ENCODE assay signal across 1 cellular context in genomic region chr7:149325248-149325647, GRCh38.
TF ChIP-seq lines count a peak whose summit lies in the region.

No MANE protein-coding gene starts in this region.

TF ChIP-seq in K562, 482 proteins besides CTCF, POLR2A, EP300 and RAD21 (continued from another document):
- TF ChIP-seq ZBTB5 (IDR thresholded peaks at IDR 0.05), result no peak
- TF ChIP-seq ZNF512 (tag; IDR thresholded peaks at IDR 0.05), result no peak
- TF ChIP-seq, protein P1, sequence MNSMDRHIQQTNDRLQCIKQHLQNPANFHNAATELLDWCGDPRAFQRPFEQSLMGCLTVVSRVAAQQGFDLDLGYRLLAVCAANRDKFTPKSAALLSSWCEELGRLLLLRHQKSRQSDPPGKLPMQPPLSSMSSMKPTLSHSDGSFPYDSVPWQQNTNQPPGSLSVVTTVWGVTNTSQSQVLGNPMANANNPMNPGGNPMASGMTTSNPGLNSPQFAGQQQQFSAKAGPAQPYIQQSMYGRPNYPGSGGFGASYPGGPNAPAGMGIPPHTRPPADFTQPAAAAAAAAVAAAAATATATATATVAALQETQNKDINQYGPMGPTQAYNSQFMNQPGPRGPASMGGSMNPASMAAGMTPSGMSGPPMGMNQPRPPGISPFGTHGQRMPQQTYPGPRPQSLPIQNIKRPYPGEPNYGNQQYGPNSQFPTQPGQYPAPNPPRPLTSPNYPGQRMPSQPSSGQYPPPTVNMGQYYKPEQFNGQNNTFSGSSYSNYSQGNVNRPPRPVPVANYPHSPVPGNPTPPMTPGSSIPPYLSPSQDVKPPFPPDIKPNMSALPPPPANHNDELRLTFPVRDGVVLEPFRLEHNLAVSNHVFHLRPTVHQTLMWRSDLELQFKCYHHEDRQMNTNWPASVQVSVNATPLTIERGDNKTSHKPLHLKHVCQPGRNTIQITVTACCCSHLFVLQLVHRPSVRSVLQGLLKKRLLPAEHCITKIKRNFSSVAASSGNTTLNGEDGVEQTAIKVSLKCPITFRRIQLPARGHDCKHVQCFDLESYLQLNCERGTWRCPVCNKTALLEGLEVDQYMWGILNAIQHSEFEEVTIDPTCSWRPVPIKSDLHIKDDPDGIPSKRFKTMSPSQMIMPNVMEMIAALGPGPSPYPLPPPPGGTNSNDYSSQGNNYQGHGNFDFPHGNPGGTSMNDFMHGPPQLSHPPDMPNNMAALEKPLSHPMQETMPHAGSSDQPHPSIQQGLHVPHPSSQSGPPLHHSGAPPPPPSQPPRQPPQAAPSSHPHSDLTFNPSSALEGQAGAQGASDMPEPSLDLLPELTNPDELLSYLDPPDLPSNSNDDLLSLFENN (IDR thresholded peaks at IDR 0.05; ENCODE audit: low read depth in 2 of 2, low read length in 2 of 2), result no peak
- no peak for TF ChIP-seq KDM2B (CRISPR knock-in tag; IDR thresholded peaks at IDR 0.05)
- TF ChIP-seq MED1 (CRISPR knock-in tag; IDR thresholded peaks at IDR 0.05; ENCODE audit: borderline replicate concordance), result no peak
- no peak for TF ChIP-seq ZNF431 (CRISPR knock-in tag; IDR thresholded peaks at IDR 0.05)
